In genomic region chr18:43950062-43950461, GRCh38 we compare ENCODE assay signal across 25 cellular contexts.
"Had no signal": no experiment of that assay in that cellular context is flagged by ENCODE, and none has a peak within 500 bp of the region (broad histone marks: within the 10 kb centered on the region; RNA-seq: fewer than 3 reads in every experiment).

No MANE protein-coding gene starts in this region.

- ATAC-seq: stimulated activated effector memory CD8-positive, alpha-beta T cell treated with anti-CD3 and anti-CD28 coated beads, Interleukin-12 subunit alpha, Interleukin-12 subunit beta, amount 100 ng/mL, for 72 hours; stimulated activated memory B cell treated with anti-CD40 and anti-IgM and Interleukin-4, amounts not matched to agents 10 μg/mL and 1 μg/mL and 100 μg/mL, for 72 hours; stimulated activated naive B cell treated with anti-CD40 and anti-IgM and Interleukin-4, amounts not matched to agents 10 μg/mL and 1 μg/mL and 100 μg/mL, for 72 hours; stimulated activated naive CD8-positive, alpha-beta T cell treated with anti-CD3 and anti-CD28 coated beads, Interleukin-15, amount 100 ng/mL, for 72 hours; stimulated activated naive CD8-positive, alpha-beta T cell treated with anti-CD3 and anti-CD28 coated beads, Interleukin-15, Interleukin-2, amounts not matched to agents 100 U/mL and 50 U/mL, for 24 hours; upper lobe of right lung had no signal

- H3K27me3 ChIP-seq: stomach, suprapubic skin, testis, thyroid gland, tibial artery, tibial nerve, transverse colon, upper lobe of left lung, upper lobe of right lung, uterus, vagina had no signal

- DNase-seq: stimulated activated CD4-positive, alpha-beta T cell treated with anti-CD3 and anti-CD28 coated beads, Interleukin-2, amount 100 ng/mL, for 48 hours; stimulated activated CD4-positive, alpha-beta T cell treated with anti-CD3 and anti-CD28 coated beads, Interleukin-4, amount 100 ng/mL, for 1 hour; stimulated activated CD4-positive, alpha-beta T cell treated with anti-CD3 and anti-CD28 coated beads, Interleukin-4, amount 100 ng/mL, for 4 hours; stimulated activated CD8-positive, alpha-beta memory T cell treated with anti-CD3 and anti-CD28 coated beads, Interleukin-4, amount 100 ng/mL, for 48 hours; stimulated activated naive B cell treated with anti-CD40 and anti-IgM and Interleukin-4, amounts not matched to agents 10 μg/mL and 1 μg/mL and 100 μg/mL, for 72 hours; stimulated activated naive CD4-positive, alpha-beta T cell; stimulated activated naive CD4-positive, alpha-beta T cell treated with Interleukin-2 at 50 U/mL for 16 hours; stimulated activated naive CD8-positive, alpha-beta T cell treated with anti-CD3 and anti-CD28 coated beads, Interleukin-15, amount 100 ng/mL, for 72 hours; stimulated activated naive CD8-positive, alpha-beta T cell treated with anti-CD3 and anti-CD28 coated beads, Interleukin-15, Interleukin-2, amounts not matched to agents 100 U/mL and 50 U/mL, for 24 hours; stomach; substantia nigra; testis; thyroid gland; tibial artery; transverse colon; trophoblast cell; upper lobe of left lung; upper lobe of right lung; uterus had no signal

- H3K4me3 ChIP-seq: stomach, suprapubic skin, testis, thoracic aorta, thyroid gland, tibial artery, tibial nerve, transverse colon, upper lobe of left lung, upper lobe of right lung, uterus, vagina had no signal

- H3K27ac ChIP-seq: stomach, suprapubic skin, testis, thoracic aorta, thyroid gland, tibial artery, tibial nerve, transverse colon, upper lobe of left lung, upper lobe of right lung, uterus, vagina had no signal

- H3K4me1 ChIP-seq: stomach, suprapubic skin, testis, thyroid gland, tibial artery, tibial nerve, transverse colon, upper lobe of left lung, upper lobe of right lung, uterus, vagina had no signal

- H3K9me3 ChIP-seq: suprapubic skin, testis, thoracic aorta, thyroid gland, tibial artery, transverse colon, upper lobe of right lung, uterus had no signal

- H3K36me3 ChIP-seq: stomach, suprapubic skin, thoracic aorta, thyroid gland, tibial artery, tibial nerve, transverse colon, upper lobe of left lung, upper lobe of right lung, uterus, vagina had no signal
